28 cellular contexts compared by ENCODE assay signal in genomic region chr9:11349187-11349586, GRCh38.
"Had no signal": no experiment of that assay in that cellular context is flagged by ENCODE, and none has a peak within 500 bp of the region (broad histone marks: within the 10 kb centered on the region; RNA-seq: fewer than 3 reads in every experiment).

No MANE protein-coding gene starts in this region.

- H3K36me3 ChIP-seq: left lung, lower lobe of right lung, ovary, prostate gland, stomach, thyroid gland, transverse colon, upper lobe of left lung had no signal

- H3K27me3 Mint-ChIP-seq: naive thymus-derived CD8-positive, alpha-beta T cell; stimulated activated naive B cell treated with anti-CD40 and anti-IgM and Interleukin-4, amounts not matched to agents 10 μg/mL and 1 μg/mL and 100 μg/mL, for 72 hours had no signal

- H3K4me3 Mint-ChIP-seq: immature natural killer cell; naive thymus-derived CD8-positive, alpha-beta T cell; nephron; neural crest cell; stimulated activated naive B cell treated with anti-CD40 and anti-IgM and Interleukin-4, amounts not matched to agents 10 μg/mL and 1 μg/mL and 100 μg/mL, for 72 hours had no signal

- H3K9me3 Mint-ChIP-seq: nephron, neural crest cell had no signal

- H3K36me3 Mint-ChIP-seq: stimulated activated naive B cell treated with anti-CD40 and anti-IgM and Interleukin-4, amounts not matched to agents 10 μg/mL and 1 μg/mL and 100 μg/mL, for 72 hours had no signal

- ATAC-seq: left colon; left lung; lower lobe of right lung; naive thymus-derived CD8-positive, alpha-beta T cell; right cardiac atrium; sciatic nerve; stimulated activated naive B cell treated with anti-CD40 and anti-IgM and Interleukin-4, amounts not matched to agents 10 μg/mL and 1 μg/mL and 100 μg/mL, for 72 hours; stimulated activated naive CD8-positive, alpha-beta T cell treated with anti-CD3 and anti-CD28 coated beads, Interleukin-15, Interleukin-2, amounts not matched to agents 100 U/mL and 50 U/mL, for 24 hours had no signal

- H3K4me1 ChIP-seq: left lung, lower lobe of right lung, prostate gland, stomach, testis, thyroid gland, transverse colon, upper lobe of left lung had no signal

- DNase-seq: hypothalamus; immature natural killer cell; kidney; left colon; lower lobe of right lung; mammary epithelial cell; mesenchymal stem cell; naive thymus-derived CD8-positive, alpha-beta T cell; ovary; retina; stimulated activated CD4-positive, alpha-beta T cell treated with anti-CD3 and anti-CD28 coated beads, Interleukin-12 subunit alpha, Interleukin-12 subunit beta, amount 100 ng/mL, for 4 hours; stimulated activated CD4-positive, alpha-beta T cell treated with anti-CD3 and anti-CD28 coated beads, Interleukin-15, amount 100 ng/mL, for 24 hours; stimulated activated CD4-positive, alpha-beta T cell treated with anti-CD3 and anti-CD28 coated beads, Interleukin-2, amount 100 ng/mL, for 24 hours; stimulated activated CD4-positive, alpha-beta T cell treated with anti-CD3 and anti-CD28 coated beads, Interleukin-4, amount 100 ng/mL, for 1 hour; stimulated activated naive B cell treated with anti-CD40 and anti-IgM and Interleukin-4, amounts not matched to agents 10 μg/mL and 1 μg/mL and 100 μg/mL, for 72 hours; stimulated activated naive CD8-positive, alpha-beta T cell treated with anti-CD3 and anti-CD28 coated beads, Interleukin-15, Interleukin-2, amounts not matched to agents 100 U/mL and 50 U/mL, for 24 hours; stomach; testis; thyroid gland; transverse colon had no signal

- H3K9me3 ChIP-seq: lower lobe of right lung, ovary, prostate gland, stomach, testis, thyroid gland, transverse colon had no signal

- H3K27ac ChIP-seq: left lung, lower lobe of right lung, ovary, prostate gland, skin epidermis, stomach, testis, thyroid gland, transverse colon, upper lobe of left lung had no signal

- H3K4me1 Mint-ChIP-seq: immature natural killer cell; naive thymus-derived CD8-positive, alpha-beta T cell; nephron; neural crest cell; stimulated activated naive B cell treated with anti-CD40 and anti-IgM and Interleukin-4, amounts not matched to agents 10 μg/mL and 1 μg/mL and 100 μg/mL, for 72 hours had no signal

- H3K4me3 ChIP-seq: left lung, lower lobe of right lung, ovary, prostate gland, skin epidermis, stomach, testis, thyroid gland, transverse colon, upper lobe of left lung had no signal

- H3K27me3 ChIP-seq: left lung, ovary, stomach, testis, thyroid gland, transverse colon, upper lobe of left lung had no signal

- H3K27ac Mint-ChIP-seq: immature natural killer cell; naive thymus-derived CD8-positive, alpha-beta T cell; nephron; stimulated activated naive B cell treated with anti-CD40 and anti-IgM and Interleukin-4, amounts not matched to agents 10 μg/mL and 1 μg/mL and 100 μg/mL, for 72 hours had no signal
